Comparison of ENCODE assay signal across 8 cellular contexts in the genomic region with DNA sequence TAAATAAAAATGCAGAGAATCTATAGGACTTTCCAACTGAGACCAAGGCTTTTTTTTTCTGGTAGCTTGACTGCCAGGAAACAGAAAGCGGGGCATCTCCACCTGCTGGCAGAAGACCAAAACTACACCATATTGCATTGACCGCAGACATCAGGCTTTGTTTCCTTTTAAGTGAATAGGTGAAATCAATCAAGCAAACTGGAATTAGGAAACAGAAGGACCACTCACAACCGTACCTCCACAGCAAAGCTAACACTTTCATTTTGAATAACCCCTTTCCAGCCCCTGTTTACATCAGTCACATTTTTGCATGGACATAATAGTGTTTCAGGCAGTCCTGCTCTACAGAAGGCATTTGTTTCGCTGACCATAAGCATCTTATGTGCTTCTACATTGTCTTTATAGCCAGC.
DNase-seq lines count a peak whose midpoint lies in the region; ATAC-seq and TF ChIP-seq lines count a peak whose summit lies in the region.

No MANE protein-coding gene starts in this region.

- DNase-seq in AG09319 (ENCODE audit: extremely low read depth, low read depth) (no peak), NCI-H748 treated with DMSO at 0.1 percent for 48 hours (lab: John Stamatoyannopoulos, UW) (peak; percentile 1), activated T-cell treated with anti-CD3 and anti-CD28 coated beads for 1 hour (ENCODE audit: low read depth) (peak; percentile 8), fibroblast of peridontal ligament (ENCODE audit: extremely low read depth) (peak; percentile 38), pons (ENCODE audit: low spot score) (peak; percentile 33)

- ATAC-seq in GM18502 (IDR thresholded peaks at IDR 0.05; ENCODE audit: poor library complexity, unreplicated experiment) (peak; percentile 88), HG03095 (IDR thresholded peaks at IDR 0.05; ENCODE audit: unreplicated experiment) (peak; percentile 72), HG03460 (IDR thresholded peaks at IDR 0.05; ENCODE audit: unreplicated experiment) (no peak)

- TF ChIP-seq CTCF in AG09319 (IDR thresholded peaks at IDR 0.05; ENCODE audit: low read depth, low read length): peak; percentile 61
